Comparison of ENCODE assay signal across 23 cellular contexts in genomic region chr6:23244300-23244699, GRCh38.
DNase-seq lines count a peak whose midpoint lies in the region; FAIRE-seq and TF ChIP-seq lines count a peak whose summit lies in the region.
"Had no signal": no experiment of that assay in that cellular context is flagged by ENCODE, and none has a peak within 500 bp of the region (broad histone marks: within the 10 kb centered on the region; RNA-seq: fewer than 3 reads in every experiment).

No MANE protein-coding gene starts in this region.

- H3K9me3 Mint-ChIP-seq in CD8-positive, alpha-beta memory T cell, result peaks cover 3 to 28% (median 7%) of the 10 kb centered on the region in 5 donors

- no peak for TF ChIP-seq CTCF in bronchial epithelial cell (IDR thresholded peaks at IDR 0.05; ENCODE audit: insufficient read depth, low read length, severe bottlenecking)

- no peaks in the 10 kb centered on the region for H3K27me3 ChIP-seq in bronchial epithelial cell (ENCODE audit: control insufficient read depth, insufficient read depth, low read length)
- no peaks in the 10 kb centered on the region for H3K27me3 ChIP-seq in CD8-positive, alpha-beta memory T cell (ENCODE audit: insufficient read depth, low read length, poor library complexity, severe bottlenecking)
- H3K27me3 ChIP-seq: gastrocnemius medialis, left lung, right atrium auricular region, tibial nerve had no signal

- no peaks in the 10 kb centered on the region for H3K27me3 Mint-ChIP-seq in CD8-positive, alpha-beta memory T cell
- H3K27me3 Mint-ChIP-seq: activated B cell treated with CpG ODN at 0.5 μM for 24 hours had no signal

- in situ Hi-C loops in ACHN (cut with HindIII; ENCODE audit: low pct_ligation_motif_present, low pct_unique_long_range_greater_than_20kb, low sequenced_read_pairs), result no loop called here

- no peak overlapping the region for H3K27ac Mint-ChIP-seq in CD8-positive, alpha-beta memory T cell
- H3K27ac Mint-ChIP-seq: activated B cell treated with CpG ODN at 0.5 μM for 24 hours; activated naive CD4-positive, alpha-beta T cell treated with anti-CD3 and anti-CD28 coated beads, Interleukin-2, amount 50 U/mL, for 72 hours; T-helper 2 cell treated with Interferon-gamma antibody and Interleukin-4, amounts not matched to agents 5 μg/mL and 100 μg/mL, for 36 hours had no signal

- no peak overlapping the region for H3K4me3 Mint-ChIP-seq in CD8-positive, alpha-beta memory T cell
- H3K4me3 Mint-ChIP-seq: activated B cell treated with CpG ODN at 0.5 μM for 24 hours; T-helper 2 cell treated with Interferon-gamma antibody and Interleukin-4, amounts not matched to agents 5 μg/mL and 100 μg/mL, for 36 hours had no signal

- no peaks in the 10 kb centered on the region for H3K4me1 ChIP-seq in CD8-positive, alpha-beta memory T cell (ENCODE audit: insufficient read depth, low read length)
- H3K4me1 ChIP-seq: A549, gastrocnemius medialis, left lung, right atrium auricular region had no signal

- DNase-seq in AG08395 (ENCODE audit: low spot score), result peak; percentile 5
- DNase-seq in HS-27A (ENCODE audit: low read depth), result peak; percentile 17
- peak; percentile 97 for DNase-seq in bronchial epithelial cell (ENCODE audit: low read depth)
- peak; percentile 91 for DNase-seq in iris pigment epithelial cell (ENCODE audit: low read depth)
- DNase-seq in CD8-positive, alpha-beta memory T cell, result no peak
- DNase-seq in hippocampal formation (lab: John Stamatoyannopoulos, UW), result no peak
- no peak for DNase-seq in Ammon's horn (ENCODE audit: low spot score)
- no peak for DNase-seq in ACHN
- DNase-seq: activated B cell treated with CpG ODN at 0.5 μM for 24 hours; caudate nucleus; effector memory CD4-positive, alpha-beta T cell; gastrocnemius medialis; left lung; NCI-H1105; NCI-H2107; NCI-H524 treated with DMSO at 0.1 percent for 48 hours; stimulated activated naive CD4-positive, alpha-beta T cell had no signal

- FAIRE-seq in bronchial epithelial cell (lab: Jason Lieb, UNC), result no peak
- FAIRE-seq: A549, K562 had no signal

- CTCF ChIA-PET in CD8-positive, alpha-beta memory T cell (lab: Charles Lee), result no interaction called here

- no peak overlapping the region for H3K27ac ChIP-seq in CD8-positive, alpha-beta memory T cell (ENCODE audit: low read depth, low read length)
- H3K27ac ChIP-seq: A549, gastrocnemius medialis, left lung, right atrium auricular region, tibial nerve had no signal

- H3K36me3 Mint-ChIP-seq in CD8-positive, alpha-beta memory T cell, result no peaks in the 10 kb centered on the region
- H3K36me3 Mint-ChIP-seq: activated naive CD4-positive, alpha-beta T cell treated with anti-CD3 and anti-CD28 coated beads, Interleukin-2, amount 50 U/mL, for 72 hours had no signal

- POLR2A ChIA-PET in CD8-positive, alpha-beta memory T cell (lab: Charles Lee), result no interaction called here

- H3K36me3 ChIP-seq in bronchial epithelial cell (ENCODE audit: control insufficient read depth, insufficient read depth, low read length), result no peaks in the 10 kb centered on the region
- no peaks in the 10 kb centered on the region for H3K36me3 ChIP-seq in CD8-positive, alpha-beta memory T cell (ENCODE audit: insufficient read depth, low read length)
- H3K36me3 ChIP-seq: gastrocnemius medialis, left lung, right atrium auricular region, tibial nerve had no signal

- H3K4me1 Mint-ChIP-seq in CD8-positive, alpha-beta memory T cell, result no peaks in the 10 kb centered on the region
- H3K4me1 Mint-ChIP-seq: activated B cell treated with CpG ODN at 0.5 μM for 24 hours had no signal

- no peaks in the 10 kb centered on the region for H3K9me3 ChIP-seq in CD8-positive, alpha-beta memory T cell (ENCODE audit: low read length)
- H3K9me3 ChIP-seq: A549, gastrocnemius medialis, right atrium auricular region, tibial nerve had no signal

- no peak overlapping the region for H3K4me3 ChIP-seq in bronchial epithelial cell (ENCODE audit: low read depth, low read length)
- no peak overlapping the region for H3K4me3 ChIP-seq in CD8-positive, alpha-beta memory T cell (ENCODE audit: low read length)
- H3K4me3 ChIP-seq: A549, gastrocnemius medialis, K562, left lung, right atrium auricular region, tibial nerve had no signal

Comparison
In these comparisons a context has a peak if more than half of its experiments do, and no peak if none do; other contexts are left out.
1. DNase-seq: peak in AG08395 (single experiment), HS-27A (single experiment), bronchial epithelial cell (single experiment) and iris pigment epithelial cell (single experiment); none in CD8-positive, alpha-beta memory T cell (0 of 5), hippocampal formation (0 of 2), Ammon's horn (single experiment) and ACHN (single experiment).